Comparison of ENCODE assay signal across 13 cellular contexts in genomic region chr5:172801184-172801671, GRCh38. TPM values are rescaled to one million over a fixed set of nuclear protein-coding genes. Genes with fewer than 3 reads are reported as not detected.
DNase-seq lines count a peak whose midpoint lies in the region; ATAC-seq, FAIRE-seq and TF ChIP-seq lines count a peak whose summit lies in the region.
"Had no signal": no experiment of that assay in that cellular context is flagged by ENCODE, and none has a peak within 500 bp of the region (broad histone marks: within the 10 kb centered on the region; RNA-seq: fewer than 3 reads in every experiment).

No MANE protein-coding gene starts in this region.

- peak in 1 of 4 donors; percentile 39 for ATAC-seq in right lobe of liver
- no peak for ATAC-seq in HG03457 (IDR thresholded peaks at IDR 0.05; ENCODE audit: unreplicated experiment)

- no TSS peak for BruUV-seq in MCF 10A (replicated peaks; lab: Mats Ljungman, UMichigan)

- H3K36me3 ChIP-seq in breast epithelium = no peaks in the 10 kb centered on the region
- H3K36me3 ChIP-seq in bronchial epithelial cell (ENCODE audit: control insufficient read depth, insufficient read depth, low read length) = no peaks in the 10 kb centered on the region
- H3K36me3 ChIP-seq in right lobe of liver = no peaks in the 10 kb centered on the region

- peak overlapping the region in 1 of 2 donors; percentile 43 for H3K27ac ChIP-seq in breast epithelium
- H3K27ac ChIP-seq in right lobe of liver = peak overlapping the region in 2 of 3 donors; percentile 63 to 66
- H3K27ac ChIP-seq: parathyroid adenoma had no signal

- TF ChIP-seq CTCF in MCF 10A (IDR thresholded peaks at IDR 0.05; ENCODE audit: unreplicated experiment) (no peak), breast epithelium (IDR thresholded peaks at IDR 0.05) (no peak), bronchial epithelial cell (IDR thresholded peaks at IDR 0.05; ENCODE audit: insufficient read depth, low read length, severe bottlenecking) (no peak), right lobe of liver (IDR thresholded peaks at IDR 0.05) (no peak)

- no peak overlapping the region for H3K4me3 ChIP-seq in breast epithelium
- no peak overlapping the region for H3K4me3 ChIP-seq in bronchial epithelial cell (ENCODE audit: low read depth, low read length)
- H3K4me3 ChIP-seq in right lobe of liver = no peak overlapping the region

- DNase-seq in MCF 10A (ENCODE audit: unreplicated experiment) = peak; percentile 94
- DNase-seq in breast epithelium (ENCODE audit: low spot score in 2 of 2) = no peak
- peak; percentile 99 for DNase-seq in bronchial epithelial cell (ENCODE audit: low read depth)
- no peak for DNase-seq in right lobe of liver
- no peak for DNase-seq in germinal center (ENCODE audit: low spot score)
- DNase-seq in retina = no peak
- DNase-seq in activated CD4-positive, alpha-beta T cell treated with anti-CD3 and anti-CD28 coated beads for 4 hours = no peak
- DNase-seq: activated naive CD8-positive, alpha-beta T cell treated with anti-CD3 and anti-CD28 coated beads for 36 hours; NCI-H748 treated with DMSO at 0.1 percent for 48 hours; stimulated activated naive CD4-positive, alpha-beta T cell had no signal

- peaks cover 53% of the 10 kb centered on the region for H3K4me1 Mint-ChIP-seq in MCF 10A (ENCODE audit: insufficient read depth, unreplicated experiment)

- H3K9me3 ChIP-seq in breast epithelium = no peaks in the 10 kb centered on the region
- H3K9me3 ChIP-seq in right lobe of liver = no peaks in the 10 kb centered on the region

- H3K27me3 ChIP-seq in breast epithelium (no peaks in the 10 kb centered on the region), bronchial epithelial cell (ENCODE audit: control insufficient read depth, insufficient read depth, low read length) (no peaks in the 10 kb centered on the region), right lobe of liver (no peaks in the 10 kb centered on the region)

- peak overlapping the region; percentile 22 for H3K4me3 Mint-ChIP-seq in MCF 10A (ENCODE audit: unreplicated experiment)
- H3K4me3 Mint-ChIP-seq: activated naive CD8-positive, alpha-beta T cell treated with anti-CD3 and anti-CD28 coated beads for 36 hours had no signal

- FAIRE-seq in bronchial epithelial cell (lab: Jason Lieb, UNC) = no peak

- peak overlapping the region; percentile 89 for H3K27ac Mint-ChIP-seq in MCF 10A (ENCODE audit: low read depth, unreplicated experiment)
- H3K27ac Mint-ChIP-seq: activated naive CD8-positive, alpha-beta T cell treated with anti-CD3 and anti-CD28 coated beads for 36 hours; IgD-negative memory B cell had no signal

- CTCF ChIA-PET in MCF 10A (lab: Yijun Ruan, JAX) = interaction anchor here (0.6 to 4.6 kb wide), 7 partner anchors 26 to 101 kb away, joined by 3 to 52 read pairs (median 4); no protein-coding TSS in a partner anchor

- H3K36me3 Mint-ChIP-seq in MCF 10A (ENCODE audit: insufficient read depth, unreplicated experiment) = peaks cover 6% of the 10 kb centered on the region
- H3K36me3 Mint-ChIP-seq: activated naive CD8-positive, alpha-beta T cell treated with anti-CD3 and anti-CD28 coated beads for 36 hours; IgD-negative memory B cell had no signal

- H3K27me3 Mint-ChIP-seq in MCF 10A (ENCODE audit: insufficient read depth, unreplicated experiment) = no peaks in the 10 kb centered on the region
- H3K27me3 Mint-ChIP-seq: activated naive CD8-positive, alpha-beta T cell treated with anti-CD3 and anti-CD28 coated beads for 36 hours; IgD-negative memory B cell had no signal

- 71% methylated on average over 2 of the region's 4 CpGs for WGBS in right lobe of liver (ENCODE audit: insufficient coverage, low coverage, low lambda C conversion rate, missing lambda C conversion rate)

- TF ChIP-seq POLR2A in breast epithelium (IDR thresholded peaks at IDR 0.05) (no peak), right lobe of liver (IDR thresholded peaks at IDR 0.05) (no peak)

- H3K4me1 ChIP-seq in breast epithelium (no peaks in the 10 kb centered on the region), right lobe of liver (peaks cover 0 to 8% (median 4%) of the 10 kb centered on the region in 4 donors)
- H3K4me1 ChIP-seq: parathyroid adenoma had no signal

- intact Hi-C loops in MCF 10A (cut with micrococcal nuclease) (loop anchor here (1.0 kb wide), 3 partner anchors 29 to 69 kb away; partner anchors contain the start of gene ERGIC1), breast epithelium (cut with DNase I; ENCODE audit: low total_unique reads) (loop anchor here (5.0 kb wide), 1 partner anchor 319 kb away; no protein-coding TSS in a partner anchor), right lobe of liver (cut with DNase I) (no loop called here)

- POLR2A ChIA-PET in MCF 10A (lab: Yijun Ruan, JAX) = interaction anchor here (0.6 to 38.7 kb wide), 19 partner anchors 9 to 348 kb away, joined by 3 to 1263 read pairs (median 8); partner anchors contain the start of gene DUSP1

- no peaks in the 10 kb centered on the region for H3K9me3 Mint-ChIP-seq in MCF 10A (ENCODE audit: unreplicated experiment)
- H3K9me3 Mint-ChIP-seq: activated naive CD8-positive, alpha-beta T cell treated with anti-CD3 and anti-CD28 coated beads for 36 hours; IgD-negative memory B cell had no signal

RNA-seq across cellular contexts. Expression of gene DUSP1, which starts 30.2 kb away (rescaled TPM):
- total RNA-seq in MCF 10A (2022) (594 and 611 TPM in 2 replicates), breast epithelium (1,000 to 10,000 TPM in 2 of 3 donors, 100 to 1,000 TPM in 1; 752 to 1,562 (median 1,015) TPM), bronchial epithelial cell (114 and 194 TPM in 2 replicates), right lobe of liver (100 to 1,000 TPM; 106 to 407 (median 232) TPM)

RNA-seq across cellular contexts. Expression of gene ERGIC1, which starts 32.8 kb away (rescaled TPM):
- total RNA-seq in MCF 10A (2022) (257 and 292 TPM in 2 replicates), breast epithelium (100 to 1,000 TPM in 1 of 3 donors, 10 to 100 TPM in 2; 86.6 to 139 (median 95.2) TPM), bronchial epithelial cell (105 and 116 TPM in 2 replicates), right lobe of liver (100 to 1,000 TPM; 103 to 264 (median 154) TPM)

Comparison
In these comparisons a context has a peak if more than half of its experiments do, and no peak if none do; other contexts are left out.
1. DNase-seq: peak in MCF 10A (single experiment) and bronchial epithelial cell (single experiment); none in breast epithelium (0 of 2), right lobe of liver (0 of 3), germinal center (single experiment), retina (single experiment) and activated CD4-positive, alpha-beta T cell treated with anti-CD3 and anti-CD28 coated beads for 4 hours (0 of 2).
2. intact Hi-C loops: an anchor here in MCF 10A (1.0 kb wide) and breast epithelium (5.0 kb wide); none called in right lobe of liver.